In the genomic region with DNA sequence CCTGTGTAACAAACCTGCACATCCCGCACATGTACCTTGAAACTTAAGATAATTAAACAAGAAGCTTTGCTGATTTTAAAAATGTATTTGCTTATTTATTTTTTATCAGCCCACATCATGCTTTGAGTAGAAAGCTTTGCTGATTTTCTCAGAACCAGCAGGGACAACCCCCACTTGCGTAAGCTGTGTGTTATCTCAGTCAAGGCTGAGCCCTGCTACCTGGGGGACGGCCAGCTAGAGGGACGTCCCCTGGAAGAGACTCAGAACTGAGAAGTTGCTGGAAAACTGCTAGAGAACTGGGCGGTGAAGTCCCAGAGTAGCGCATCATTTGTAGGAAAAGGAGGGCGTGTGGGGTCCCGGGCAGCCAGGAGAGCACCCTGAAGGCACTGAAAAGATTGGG, we compare ENCODE assay signal across 15 cellular contexts. TPM values are rescaled to one million over a fixed set of nuclear protein-coding genes. Genes with fewer than 3 reads are reported as not detected.
DNase-seq lines count a peak whose midpoint lies in the region; ATAC-seq, FAIRE-seq and TF ChIP-seq lines count a peak whose summit lies in the region.
"Had no signal": no experiment of that assay in that cellular context is flagged by ENCODE, and none has a peak within 500 bp of the region (broad histone marks: within the 10 kb centered on the region; RNA-seq: fewer than 3 reads in every experiment).

No MANE protein-coding gene starts in this region.

- in situ Hi-C loops in K562 (cut with MboI) (no loop called here), HepG2 (cut with HindIII; ENCODE audit: extremely low pct_ligation_motif_present, low pct_unique_long_range_greater_than_20kb) (no loop called here)

- POLR2A ChIA-PET in K562 (lab: Yijun Ruan, JAX) (interaction anchor here (0.6 to 1.0 kb wide), 4 partner anchors 10 to 1312 kb away, joined by 3 to 8 read pairs (median 4); no protein-coding TSS in a partner anchor), HepG2 (lab: Yijun Ruan, JAX) (no interaction called here)
- POLR2A ChIA-PET in activated CD4-positive, alpha-beta memory T cell treated with anti-CD3 and anti-CD28 coated beads, Interleukin-2, amount 10 ng/mL, durations not matched to agents 7 days and 5 days (lab: Charles Lee), result no interaction called here

- FAIRE-seq in K562 (lab: Jason Lieb, UNC), result peak; percentile 69
- FAIRE-seq in HepG2 (lab: Jason Lieb, UNC), result no peak

- H3K4me1 ChIP-seq in OCI-LY3 (ENCODE audit: low read length) (peaks cover 16% of the 10 kb centered on the region), K562 (replicated peaks in 1 of 2; ENCODE audit: control insufficient read depth in 2 of 2, insufficient read depth in 2 of 2, low read length in 2 of 2) (peaks cover 36 to 56% of the 10 kb centered on the region in 2 experiments), HepG2 (ENCODE audit: insufficient read depth, low read length) (peaks cover 12% of the 10 kb centered on the region)
- H3K4me1 ChIP-seq: HAP-1 had no signal

- H2AFZ ChIP-seq in OCI-LY3 (ENCODE audit: low read depth, low read length) (no peak overlapping the region), K562 (ENCODE audit: low read depth, low read length) (peak overlapping the region; percentile 37), HepG2 (ENCODE audit: low read length) (no peak overlapping the region)

- no peaks in the 10 kb centered on the region for H3K36me3 ChIP-seq in OCI-LY3 (replicated peaks; ENCODE audit: low read depth, low read length)
- H3K36me3 ChIP-seq in K562 (ENCODE audit: control insufficient read depth, insufficient read depth, low read length), result no peaks in the 10 kb centered on the region
- no peaks in the 10 kb centered on the region for H3K36me3 ChIP-seq in HepG2 (replicated peaks in 1 of 2; ENCODE audit: control insufficient read depth in 1 of 2, insufficient read depth in 2 of 2, low read length in 2 of 2)
- H3K36me3 ChIP-seq: HAP-1 had no signal

- DNase-seq in K562 (ENCODE audit: extremely low read depth in 1 of 4, low spot score in 3 of 4) (peak; percentile 33 to 81 (median 54)), HepG2 (ENCODE audit: low spot score) (no peak)
- DNase-seq in stimulated activated naive B cell treated with anti-CD40 and anti-IgM and Interleukin-4, amounts not matched to agents 10 μg/mL and 1 μg/mL and 100 μg/mL, for 72 hours, result peak; percentile 16
- no peak for DNase-seq in activated CD4-positive, alpha-beta memory T cell treated with anti-CD3 and anti-CD28 coated beads, Interleukin-2, amount 10 ng/mL, durations not matched to agents 7 days and 5 days
- DNase-seq: AML-193; CD4-positive, CD25-positive, alpha-beta regulatory T cell; NCI-H1105 treated with DMSO at 0.1 percent for 48 hours; NCI-H187 treated with DMSO at 0.1 percent for 48 hours; NCI-H748 treated with DMSO at 0.1 percent for 48 hours; PC-3 had no signal

- no peak overlapping the region for H3K27ac ChIP-seq in OCI-LY3 (ENCODE audit: low read length)
- H3K27ac ChIP-seq in K562 (ENCODE audit: extremely low read depth, low read depth, low read length), result peak overlapping the region; percentile 57
- H3K27ac ChIP-seq in HepG2 (ENCODE audit: extremely low read length, insufficient read depth, low read length), result no peak overlapping the region

- CTCF ChIA-PET in K562 (lab: Yijun Ruan, JAX; ENCODE audit: low intra/inter-chr PET ratio), result no interaction called here
- CTCF ChIA-PET in HepG2 (lab: Yijun Ruan, JAX; ENCODE audit: low intra/inter-chr PET ratio, low total read pairs), result no interaction called here
- CTCF ChIA-PET in activated CD4-positive, alpha-beta memory T cell treated with anti-CD3 and anti-CD28 coated beads, Interleukin-2, amount 10 ng/mL, durations not matched to agents 7 days and 5 days (lab: Charles Lee), result interaction anchor here (1.5 kb wide), 1 partner anchor 11 kb away, joined by 6 read pairs; no protein-coding TSS in a partner anchor

- intact Hi-C loops in K562 (cut with micrococcal nuclease) (no loop called here), HepG2 (cut with micrococcal nuclease; ENCODE audit: unreplicated experiment) (no loop called here)

- H3K9me3 ChIP-seq in OCI-LY3 (ENCODE audit: insufficient read depth, low read length), result no peaks in the 10 kb centered on the region
- no peaks in the 10 kb centered on the region for H3K9me3 ChIP-seq in K562 (replicated peaks; ENCODE audit: control insufficient read depth, insufficient read depth, low read depth, low read length)
- no peaks in the 10 kb centered on the region for H3K9me3 ChIP-seq in HepG2 (ENCODE audit: low read length)
- H3K9me3 ChIP-seq: HAP-1 had no signal

- peak overlapping the region; percentile 59 to 63 for H3K4me3 Mint-ChIP-seq in stimulated activated naive B cell treated with anti-CD40 and anti-IgM and Interleukin-4, amounts not matched to agents 10 μg/mL and 1 μg/mL and 100 μg/mL, for 72 hours
- no peak overlapping the region for H3K4me3 Mint-ChIP-seq in activated CD4-positive, alpha-beta memory T cell treated with anti-CD3 and anti-CD28 coated beads, Interleukin-2, amount 10 ng/mL, durations not matched to agents 7 days and 5 days
- H3K4me3 Mint-ChIP-seq: CD4-positive, CD25-positive, alpha-beta regulatory T cell had no signal

- H3K27me3 ChIP-seq in OCI-LY3 (ENCODE audit: low read depth, low read length) (peaks cover 13% of the 10 kb centered on the region), K562 (ENCODE audit: control insufficient read depth in 2 of 2, insufficient read depth in 2 of 2, low read length in 2 of 2) (no peaks in the 10 kb centered on the region), HepG2 (ENCODE audit: control insufficient read depth in 1 of 2, insufficient read depth in 2 of 2, low read length in 2 of 2) (peaks cover 0 to under 1% of the 10 kb centered on the region in 2 experiments; a peak in 2 of 5 replicates)

- no peaks in the 10 kb centered on the region for H3K36me3 Mint-ChIP-seq in stimulated activated naive B cell treated with anti-CD40 and anti-IgM and Interleukin-4, amounts not matched to agents 10 μg/mL and 1 μg/mL and 100 μg/mL, for 72 hours
- H3K36me3 Mint-ChIP-seq in activated CD4-positive, alpha-beta memory T cell treated with anti-CD3 and anti-CD28 coated beads, Interleukin-2, amount 10 ng/mL, durations not matched to agents 7 days and 5 days (ENCODE audit: low read depth), result no peaks in the 10 kb centered on the region
- H3K36me3 Mint-ChIP-seq: CD4-positive, CD25-positive, alpha-beta regulatory T cell had no signal

- 2% methylated on average over 8 of the region's 8 CpGs for WGBS in K562 (ENCODE audit: insufficient coverage, low coverage, missing lambda C conversion rate)
- 5% methylated on average over 8 of the region's 8 CpGs for WGBS in HepG2 (ENCODE audit: low lambda C conversion rate)

- no peak overlapping the region for H3K9ac ChIP-seq in OCI-LY3 (ENCODE audit: low read length)
- H3K9ac ChIP-seq in K562 (ENCODE audit: insufficient read depth in 1 of 2, low read depth in 2 of 2, low read length in 2 of 2), result peak overlapping the region; percentile 45 to 53; a peak in 3 of 4 replicates
- no peak overlapping the region for H3K9ac ChIP-seq in HepG2 (ENCODE audit: insufficient read depth, low read depth, low read length)

- peak; percentile 48; the same call in 1 of the 2 replicates for TF ChIP-seq EP300 in K562 (IDR thresholded peaks at IDR 0.05; ENCODE audit: low read length)
- no peak for TF ChIP-seq EP300 in HepG2 (IDR thresholded peaks at IDR 0.05; ENCODE audit: low read depth in 2 of 2, low read length in 2 of 2)
- TF ChIP-seq EP300 in HepG2 (CRISPR knock-in tag; IDR thresholded peaks at IDR 0.05; ENCODE audit: borderline replicate concordance), result no peak

- ATAC-seq in K562 (peak; percentile 67), HepG2 (peak; percentile 48; the same call in 2 of the 3 replicates), HG03439 (IDR thresholded peaks at IDR 0.05; ENCODE audit: unreplicated experiment) (no peak), GM21367 (IDR thresholded peaks at IDR 0.05; ENCODE audit: unreplicated experiment) (no peak), GM21390 (IDR thresholded peaks at IDR 0.05; ENCODE audit: unreplicated experiment) (no peak)
- ATAC-seq in stimulated activated naive B cell treated with anti-CD40 and anti-IgM and Interleukin-4, amounts not matched to agents 10 μg/mL and 1 μg/mL and 100 μg/mL, for 72 hours (replicated peaks), result peak; percentile 64 to 65
- ATAC-seq: PC-3 had no signal

- no peaks in the 10 kb centered on the region for H3K79me2 ChIP-seq in OCI-LY3 (ENCODE audit: low read length)
- H3K79me2 ChIP-seq in K562 (ENCODE audit: control insufficient read depth, insufficient read depth, low read length), result no peaks in the 10 kb centered on the region
- H3K79me2 ChIP-seq in HepG2 (ENCODE audit: insufficient read depth, low read length), result no peaks in the 10 kb centered on the region

- H4K20me1 ChIP-seq in OCI-LY3 (ENCODE audit: insufficient read depth, low read length) (no peaks in the 10 kb centered on the region), K562 (replicated peaks; ENCODE audit: control insufficient read depth, insufficient read depth, low read length) (no peaks in the 10 kb centered on the region), HepG2 (ENCODE audit: insufficient read depth, low read length) (no peaks in the 10 kb centered on the region)

- H3K4me2 ChIP-seq in OCI-LY3 (ENCODE audit: low read length), result peak overlapping the region; percentile 63
- peak overlapping the region; percentile 58 for H3K4me2 ChIP-seq in K562 (ENCODE audit: insufficient read depth, low read length)
- peak overlapping the region; percentile 25 for H3K4me2 ChIP-seq in HepG2 (ENCODE audit: low read depth, low read length)

- BruUV-seq in K562 (replicated peaks; lab: Mats Ljungman, UMichigan) (no TSS peak), HepG2 (replicated peaks; lab: Mats Ljungman, UMichigan) (no TSS peak)

- no peak for TF ChIP-seq RAD21 in K562 (CRISPR knock-in tag; conservative IDR thresholded peaks at IDR 0.05 in 1 of 2, IDR thresholded peaks at IDR 0.05 in 1 of 2)
- TF ChIP-seq RAD21 in HepG2 (CRISPR knock-in tag; IDR thresholded peaks at IDR 0.05), result no peak

- peak overlapping the region; percentile 37; the same call in 1 of the 2 replicates for H3K4me3 ChIP-seq in OCI-LY3 (ENCODE audit: low read length)
- no peak overlapping the region for H3K4me3 ChIP-seq in K562
- no peak overlapping the region for H3K4me3 ChIP-seq in HepG2 (replicated peaks in 1 of 3; ENCODE audit: insufficient read depth in 1 of 3, low read depth in 2 of 3, low read length in 3 of 3)
- H3K4me3 ChIP-seq: HAP-1 had no signal

- no peaks in the 10 kb centered on the region for H3K9me1 ChIP-seq in K562 (ENCODE audit: control insufficient read depth, insufficient read depth, low read length)

- H3K4me1 Mint-ChIP-seq in stimulated activated naive B cell treated with anti-CD40 and anti-IgM and Interleukin-4, amounts not matched to agents 10 μg/mL and 1 μg/mL and 100 μg/mL, for 72 hours, result peaks cover 21 to 37% of the 10 kb centered on the region in 2 donors
- peaks cover 14% of the 10 kb centered on the region for H3K4me1 Mint-ChIP-seq in activated CD4-positive, alpha-beta memory T cell treated with anti-CD3 and anti-CD28 coated beads, Interleukin-2, amount 10 ng/mL, durations not matched to agents 7 days and 5 days

- TF ChIP-seq CTCF in OCI-LY3 (IDR thresholded peaks at IDR 0.05; ENCODE audit: low read depth, low read length) (no peak), K562 (IDR thresholded peaks at IDR 0.05 in 2 of 3, conservative IDR thresholded peaks at IDR 0.05 in 1 of 3; ENCODE audit: insufficient read depth in 2 of 3, low read depth in 1 of 3, low read length in 3 of 3) (no peak), HepG2 (CRISPR knock-in tag; IDR thresholded peaks at IDR 0.05) (no peak)

- peak overlapping the region; percentile 92 for H3K27ac Mint-ChIP-seq in stimulated activated naive B cell treated with anti-CD40 and anti-IgM and Interleukin-4, amounts not matched to agents 10 μg/mL and 1 μg/mL and 100 μg/mL, for 72 hours
- H3K27ac Mint-ChIP-seq in activated CD4-positive, alpha-beta memory T cell treated with anti-CD3 and anti-CD28 coated beads, Interleukin-2, amount 10 ng/mL, durations not matched to agents 7 days and 5 days, result no peak overlapping the region

- peaks cover 14 to 22% of the 10 kb centered on the region in 2 donors for H3K27me3 Mint-ChIP-seq in stimulated activated naive B cell treated with anti-CD40 and anti-IgM and Interleukin-4, amounts not matched to agents 10 μg/mL and 1 μg/mL and 100 μg/mL, for 72 hours
- H3K27me3 Mint-ChIP-seq in activated CD4-positive, alpha-beta memory T cell treated with anti-CD3 and anti-CD28 coated beads, Interleukin-2, amount 10 ng/mL, durations not matched to agents 7 days and 5 days, result peaks cover 11% of the 10 kb centered on the region

- H3K9me3 Mint-ChIP-seq in stimulated activated naive B cell treated with anti-CD40 and anti-IgM and Interleukin-4, amounts not matched to agents 10 μg/mL and 1 μg/mL and 100 μg/mL, for 72 hours, result no peaks in the 10 kb centered on the region
- H3K9me3 Mint-ChIP-seq in activated CD4-positive, alpha-beta memory T cell treated with anti-CD3 and anti-CD28 coated beads, Interleukin-2, amount 10 ng/mL, durations not matched to agents 7 days and 5 days, result no peaks in the 10 kb centered on the region

- no peak for TF ChIP-seq POLR2A in K562 (conservative IDR thresholded peaks at IDR 0.05)
- TF ChIP-seq POLR2A in HepG2 (IDR thresholded peaks at IDR 0.05; ENCODE audit: insufficient read depth in 1 of 2, low read depth in 2 of 2, low read length in 2 of 2), result no peak

RNA-seq across cellular contexts. Expression of gene PLEK2, which starts 4.1 kb away (rescaled TPM):
- not detected in 2 replicates for total RNA-seq in K562 (2011; cell fraction: chromatin; rRNA removed; ENCODE audit: low replicate concordance)
- total RNA-seq in K562 (2011; cell fraction: nucleolus; rRNA removed), result not detected in 2 replicates
- total RNA-seq in K562 (2011; cell fraction: nucleoplasm; rRNA removed), result not detected in 2 replicates
- not detected in 2 replicates for total RNA-seq in K562 (2014; rRNA removed)
- not detected in 2 replicates for total RNA-seq in K562 (2014; rRNA removed; fragmentation: Illumina TruSeq; extraction: Trizol)
- not detected in 2 replicates for total RNA-seq in K562 (2015; rRNA removed; fragmentation: Illumina TruSeq; extraction: Trizol)
- not detected in 2 replicates for total RNA-seq in K562 (2021)
- not detected in 2 replicates for polyA plus RNA-seq in K562 (2011; rRNA removed)
- not detected in 2 replicates for polyA plus RNA-seq in K562 (2011; cell fraction: cytosol; rRNA removed)
- polyA plus RNA-seq in K562 (2011; cell fraction: nucleus; rRNA removed), result not detected in 2 replicates
- polyA plus RNA-seq in K562 (2012), result not detected in 2 replicates
- polyA plus RNA-seq in K562 (2014; fragmentation: Illumina TruSeq; extraction: Trizol), result not detected in 2 replicates
- not detected for polyA plus RNA-seq in K562 (2014; fragmentation: Nextera tagmentation; extraction: Ambion mirVana)
- not detected in 2 replicates for polyA plus RNA-seq in K562 (2014; rRNA removed)
- polyA minus RNA-seq in K562 (2011; rRNA and poly(A)+ RNA removed), result not detected in 2 replicates
- 2.3 TPM in 1 of 2 replicates, not detected in the other for polyA minus RNA-seq in K562 (2011; cell fraction: cytosol; rRNA and poly(A)+ RNA removed)
- not detected in 2 replicates for polyA minus RNA-seq in K562 (2011; cell fraction: nucleus; rRNA and poly(A)+ RNA removed)
- total RNA-seq in HepG2 (2016; rRNA removed; fragmentation: Illumina TruSeq; extraction: Trizol), result 1.5 and 1.9 TPM in 2 replicates
- total RNA-seq in HepG2 (2016; cell fraction: cytosol; rRNA removed; fragmentation: Illumina TruSeq; extraction: Trizol; ENCODE audit: low read depth), result not detected in 2 replicates
- 1.4 and 2.0 TPM in 2 replicates for total RNA-seq in HepG2 (2016; cell fraction: insoluble cytoplasmic fraction; rRNA removed; fragmentation: Illumina TruSeq; extraction: Trizol)
- total RNA-seq in HepG2 (2016; cell fraction: membrane; rRNA removed; fragmentation: Illumina TruSeq; extraction: Trizol), result 0.65 and 0.77 TPM in 2 replicates
- 0.53 and 0.66 TPM in 2 replicates for total RNA-seq in HepG2 (2016; cell fraction: nucleus; rRNA removed; fragmentation: Illumina TruSeq; extraction: Trizol)
- 0.26 and 0.51 TPM in 2 replicates for polyA plus RNA-seq in HepG2 (2011; rRNA removed)
- 0.12 and 0.54 TPM in 2 replicates for polyA plus RNA-seq in HepG2 (2011; cell fraction: cytosol; rRNA removed)
- polyA plus RNA-seq in HepG2 (2011; cell fraction: nucleus; rRNA removed), result 0.12 TPM in 1 of 2 replicates, not detected in the other
- 0.19 and 0.78 TPM in 2 replicates for polyA plus RNA-seq in HepG2 (2012)
- 0.18 and 0.21 TPM in 2 replicates for polyA plus RNA-seq in HepG2 (2016; cell fraction: cytosol; fragmentation: Illumina TruSeq; extraction: Trizol; ENCODE audit: low read depth)
- 2.5 and 2.9 TPM in 2 replicates for polyA plus RNA-seq in HepG2 (2016; cell fraction: insoluble cytoplasmic fraction; fragmentation: Illumina TruSeq; extraction: Trizol; ENCODE audit: low read depth)
- polyA plus RNA-seq in HepG2 (2016; cell fraction: membrane; fragmentation: Illumina TruSeq; extraction: Trizol; ENCODE audit: low read depth), result 0.47 and 0.62 TPM in 2 replicates
- 0.80 and 1.6 TPM in 2 replicates for polyA plus RNA-seq in HepG2 (2016; cell fraction: nucleus; fragmentation: Illumina TruSeq; extraction: Trizol; ENCODE audit: insufficient read depth, low read depth)
- 30.6 TPM in 1 of 2 replicates, not detected in the other for polyA minus RNA-seq in HepG2 (2011; rRNA and poly(A)+ RNA removed; ENCODE audit: low replicate concordance)
- polyA minus RNA-seq in HepG2 (2011; cell fraction: cytosol; rRNA and poly(A)+ RNA removed), result 0.99 TPM in 1 of 2 replicates, not detected in the other
- not detected in 2 replicates for polyA minus RNA-seq in HepG2 (2011; cell fraction: nucleus; rRNA and poly(A)+ RNA removed)
- total RNA-seq in activated CD4-positive, alpha-beta memory T cell treated with anti-CD3 and anti-CD28 coated beads, Interleukin-2, amount 10 ng/mL, durations not matched to agents 7 days and 5 days, result under 1 TPM in 1 of 2 experiments, not detected in 1; 0.43 TPM
- total RNA-seq: CD4-positive, CD25-positive, alpha-beta regulatory T cell had no signal

RNA-seq across cellular contexts. Expression of gene EIF2S1, which starts 56.0 kb away (rescaled TPM):
- total RNA-seq in K562 (2011; cell fraction: chromatin; rRNA removed; ENCODE audit: low replicate concordance), result 14.2 and 42.2 TPM in 2 replicates
- 11.5 and 17.4 TPM in 2 replicates for total RNA-seq in K562 (2011; cell fraction: nucleolus; rRNA removed)
- total RNA-seq in K562 (2011; cell fraction: nucleoplasm; rRNA removed), result 19.8 and 22.3 TPM in 2 replicates
- total RNA-seq in K562 (2014; rRNA removed) (362 and 424 TPM in 2 replicates), K562 (2014; rRNA removed; fragmentation: Illumina TruSeq; extraction: Trizol) (344 and 380 TPM in 2 replicates), K562 (2015; rRNA removed; fragmentation: Illumina TruSeq; extraction: Trizol) (311 and 332 TPM in 2 replicates), K562 (2021) (234 and 237 TPM in 2 replicates), HepG2 (2016; rRNA removed; fragmentation: Illumina TruSeq; extraction: Trizol) (246 and 389 TPM in 2 replicates)
- polyA plus RNA-seq in K562 (2011; rRNA removed) (147 and 314 TPM in 2 replicates), K562 (2014; fragmentation: Illumina TruSeq; extraction: Trizol) (216 and 275 TPM in 2 replicates), K562 (2014; fragmentation: Nextera tagmentation; extraction: Ambion mirVana) (1,000 to 10,000 TPM in 1 of 2 experiments, 100 to 1,000 TPM in 1; 717 to 1,018 TPM), K562 (2014; rRNA removed) (310 and 331 TPM in 2 replicates), HepG2 (2011; rRNA removed) (40.7 and 49.1 TPM in 2 replicates)
- 30.9 and 61.0 TPM in 2 replicates for polyA plus RNA-seq in K562 (2011; cell fraction: cytosol; rRNA removed)
- polyA plus RNA-seq in K562 (2011; cell fraction: nucleus; rRNA removed), result 22.8 and 35.5 TPM in 2 replicates
- polyA plus RNA-seq in K562 (2012), result 101 and 349 TPM in 2 replicates
- polyA minus RNA-seq in K562 (2011; rRNA and poly(A)+ RNA removed), result 281 and 389 TPM in 2 replicates
- polyA minus RNA-seq in K562 (2011; cell fraction: cytosol; rRNA and poly(A)+ RNA removed), result 73.4 and 109 TPM in 2 replicates
- polyA minus RNA-seq in K562 (2011; cell fraction: nucleus; rRNA and poly(A)+ RNA removed), result 17.9 and 25.2 TPM in 2 replicates
- total RNA-seq in HepG2 (2016; cell fraction: cytosol; rRNA removed; fragmentation: Illumina TruSeq; extraction: Trizol; ENCODE audit: low read depth), result 59.3 and 60.0 TPM in 2 replicates
- 252 and 396 TPM in 2 replicates for total RNA-seq in HepG2 (2016; cell fraction: insoluble cytoplasmic fraction; rRNA removed; fragmentation: Illumina TruSeq; extraction: Trizol)
- total RNA-seq in HepG2 (2016; cell fraction: membrane; rRNA removed; fragmentation: Illumina TruSeq; extraction: Trizol), result 74.9 and 81.0 TPM in 2 replicates
- total RNA-seq in HepG2 (2016; cell fraction: nucleus; rRNA removed; fragmentation: Illumina TruSeq; extraction: Trizol), result 59.4 and 61.7 TPM in 2 replicates
- polyA plus RNA-seq in HepG2 (2011; cell fraction: cytosol; rRNA removed), result 27.7 and 40.2 TPM in 2 replicates
- polyA plus RNA-seq in HepG2 (2011; cell fraction: nucleus; rRNA removed), result 9.8 and 13.1 TPM in 2 replicates
- 106 and 109 TPM in 2 replicates for polyA plus RNA-seq in HepG2 (2012)
- polyA plus RNA-seq in HepG2 (2016; cell fraction: cytosol; fragmentation: Illumina TruSeq; extraction: Trizol; ENCODE audit: low read depth), result 54.1 and 56.5 TPM in 2 replicates
- polyA plus RNA-seq in HepG2 (2016; cell fraction: insoluble cytoplasmic fraction; fragmentation: Illumina TruSeq; extraction: Trizol; ENCODE audit: low read depth), result 301 and 323 TPM in 2 replicates
- polyA plus RNA-seq in HepG2 (2016; cell fraction: membrane; fragmentation: Illumina TruSeq; extraction: Trizol; ENCODE audit: low read depth), result 52.2 and 52.4 TPM in 2 replicates
- polyA plus RNA-seq in HepG2 (2016; cell fraction: nucleus; fragmentation: Illumina TruSeq; extraction: Trizol; ENCODE audit: insufficient read depth, low read depth), result 79.2 and 81.5 TPM in 2 replicates
- 11.1 and 67.7 TPM in 2 replicates for polyA minus RNA-seq in HepG2 (2011; rRNA and poly(A)+ RNA removed; ENCODE audit: low replicate concordance)
- 39.7 and 43.5 TPM in 2 replicates for polyA minus RNA-seq in HepG2 (2011; cell fraction: cytosol; rRNA and poly(A)+ RNA removed)
- 23.6 and 30.6 TPM in 2 replicates for polyA minus RNA-seq in HepG2 (2011; cell fraction: nucleus; rRNA and poly(A)+ RNA removed)
- 100 to 1,000 TPM; 120 to 129 TPM for total RNA-seq in activated CD4-positive, alpha-beta memory T cell treated with anti-CD3 and anti-CD28 coated beads, Interleukin-2, amount 10 ng/mL, durations not matched to agents 7 days and 5 days

RNA-seq across cellular contexts. Expression of gene ATP6V1D, which starts 56.5 kb away (rescaled TPM):
- total RNA-seq in K562 (2011; cell fraction: chromatin; rRNA removed; ENCODE audit: low replicate concordance), result 29.4 and 58.7 TPM in 2 replicates
- total RNA-seq in K562 (2011; cell fraction: nucleolus; rRNA removed), result 23.3 and 33.2 TPM in 2 replicates
- 32.0 and 46.9 TPM in 2 replicates for total RNA-seq in K562 (2011; cell fraction: nucleoplasm; rRNA removed)
- 35.5 and 41.2 TPM in 2 replicates for total RNA-seq in K562 (2014; rRNA removed)
- total RNA-seq in K562 (2014; rRNA removed; fragmentation: Illumina TruSeq; extraction: Trizol), result 56.9 and 71.0 TPM in 2 replicates
- 57.2 and 60.1 TPM in 2 replicates for total RNA-seq in K562 (2015; rRNA removed; fragmentation: Illumina TruSeq; extraction: Trizol)
- total RNA-seq in K562 (2021), result 30.4 and 36.6 TPM in 2 replicates
- 29.5 and 49.6 TPM in 2 replicates for polyA plus RNA-seq in K562 (2011; rRNA removed)
- polyA plus RNA-seq in K562 (2011; cell fraction: cytosol; rRNA removed), result 13.4 and 18.1 TPM in 2 replicates
- 11.6 and 12.8 TPM in 2 replicates for polyA plus RNA-seq in K562 (2011; cell fraction: nucleus; rRNA removed)
- 35.5 and 40.0 TPM in 2 replicates for polyA plus RNA-seq in K562 (2012)
- 38.6 and 42.6 TPM in 2 replicates for polyA plus RNA-seq in K562 (2014; fragmentation: Illumina TruSeq; extraction: Trizol)
- polyA plus RNA-seq in K562 (2014; fragmentation: Nextera tagmentation; extraction: Ambion mirVana), result 10 to 100 TPM; 86.3 to 91.0 TPM
- polyA plus RNA-seq in K562 (2014; rRNA removed), result 35.5 and 50.0 TPM in 2 replicates
- polyA minus RNA-seq in K562 (2011; rRNA and poly(A)+ RNA removed), result 29.9 and 41.6 TPM in 2 replicates
- polyA minus RNA-seq in K562 (2011; cell fraction: cytosol; rRNA and poly(A)+ RNA removed), result 20.2 and 30.2 TPM in 2 replicates
- polyA minus RNA-seq in K562 (2011; cell fraction: nucleus; rRNA and poly(A)+ RNA removed), result 21.9 and 22.6 TPM in 2 replicates
- total RNA-seq in HepG2 (2016; rRNA removed; fragmentation: Illumina TruSeq; extraction: Trizol), result 53.9 and 70.9 TPM in 2 replicates
- 14.1 and 14.4 TPM in 2 replicates for total RNA-seq in HepG2 (2016; cell fraction: cytosol; rRNA removed; fragmentation: Illumina TruSeq; extraction: Trizol; ENCODE audit: low read depth)
- total RNA-seq in HepG2 (2016; cell fraction: insoluble cytoplasmic fraction; rRNA removed; fragmentation: Illumina TruSeq; extraction: Trizol), result 56.3 and 81.7 TPM in 2 replicates
- 24.1 and 24.3 TPM in 2 replicates for total RNA-seq in HepG2 (2016; cell fraction: membrane; rRNA removed; fragmentation: Illumina TruSeq; extraction: Trizol)
- total RNA-seq in HepG2 (2016; cell fraction: nucleus; rRNA removed; fragmentation: Illumina TruSeq; extraction: Trizol), result 38.4 and 39.1 TPM in 2 replicates
- polyA plus RNA-seq in HepG2 (2011; rRNA removed), result 13.8 and 16.8 TPM in 2 replicates
- 8.5 and 12.6 TPM in 2 replicates for polyA plus RNA-seq in HepG2 (2011; cell fraction: cytosol; rRNA removed)
- 2.8 and 5.5 TPM in 2 replicates for polyA plus RNA-seq in HepG2 (2011; cell fraction: nucleus; rRNA removed)
- polyA plus RNA-seq in HepG2 (2012), result 11.4 and 15.8 TPM in 2 replicates
- polyA plus RNA-seq in HepG2 (2016; cell fraction: cytosol; fragmentation: Illumina TruSeq; extraction: Trizol; ENCODE audit: low read depth), result 8.2 and 12.5 TPM in 2 replicates
- 59.2 and 77.2 TPM in 2 replicates for polyA plus RNA-seq in HepG2 (2016; cell fraction: insoluble cytoplasmic fraction; fragmentation: Illumina TruSeq; extraction: Trizol; ENCODE audit: low read depth)
- 14.9 and 19.0 TPM in 2 replicates for polyA plus RNA-seq in HepG2 (2016; cell fraction: membrane; fragmentation: Illumina TruSeq; extraction: Trizol; ENCODE audit: low read depth)
- 26.0 and 30.8 TPM in 2 replicates for polyA plus RNA-seq in HepG2 (2016; cell fraction: nucleus; fragmentation: Illumina TruSeq; extraction: Trizol; ENCODE audit: insufficient read depth, low read depth)
- polyA minus RNA-seq in HepG2 (2011; rRNA and poly(A)+ RNA removed; ENCODE audit: low replicate concordance), result 12.2 and 45.3 TPM in 2 replicates
- 14.9 and 15.7 TPM in 2 replicates for polyA minus RNA-seq in HepG2 (2011; cell fraction: cytosol; rRNA and poly(A)+ RNA removed)
- 31.9 and 39.3 TPM in 2 replicates for polyA minus RNA-seq in HepG2 (2011; cell fraction: nucleus; rRNA and poly(A)+ RNA removed)
- 10 to 100 TPM; 46.7 to 48.2 TPM for total RNA-seq in activated CD4-positive, alpha-beta memory T cell treated with anti-CD3 and anti-CD28 coated beads, Interleukin-2, amount 10 ng/mL, durations not matched to agents 7 days and 5 days

Comparison
In these comparisons a context has a peak if more than half of its experiments do, and no peak if none do; other contexts are left out.
1. H3K9ac ChIP-seq: peak in K562 (2 of 2); none in OCI-LY3 (single experiment) and HepG2 (single experiment).
2. ATAC-seq: peak in K562 (single experiment), HepG2 (single experiment) and stimulated activated naive B cell treated with anti-CD40 and anti-IgM and Interleukin-4, amounts not matched to agents 10 μg/mL and 1 μg/mL and 100 μg/mL, for 72 hours (2 of 2); none in HG03439 (single experiment), GM21367 (single experiment) and GM21390 (single experiment).
3. DNase-seq: peak in K562 (4 of 4) and stimulated activated naive B cell treated with anti-CD40 and anti-IgM and Interleukin-4, amounts not matched to agents 10 μg/mL and 1 μg/mL and 100 μg/mL, for 72 hours (single experiment); none in HepG2 (single experiment) and activated CD4-positive, alpha-beta memory T cell treated with anti-CD3 and anti-CD28 coated beads, Interleukin-2, amount 10 ng/mL, durations not matched to agents 7 days and 5 days (single experiment).
4. Peak in every context shown above with its lines, with median percentiles within 50 percentile points of each other: H3K4me2 ChIP-seq.